In the genomic region with DNA sequence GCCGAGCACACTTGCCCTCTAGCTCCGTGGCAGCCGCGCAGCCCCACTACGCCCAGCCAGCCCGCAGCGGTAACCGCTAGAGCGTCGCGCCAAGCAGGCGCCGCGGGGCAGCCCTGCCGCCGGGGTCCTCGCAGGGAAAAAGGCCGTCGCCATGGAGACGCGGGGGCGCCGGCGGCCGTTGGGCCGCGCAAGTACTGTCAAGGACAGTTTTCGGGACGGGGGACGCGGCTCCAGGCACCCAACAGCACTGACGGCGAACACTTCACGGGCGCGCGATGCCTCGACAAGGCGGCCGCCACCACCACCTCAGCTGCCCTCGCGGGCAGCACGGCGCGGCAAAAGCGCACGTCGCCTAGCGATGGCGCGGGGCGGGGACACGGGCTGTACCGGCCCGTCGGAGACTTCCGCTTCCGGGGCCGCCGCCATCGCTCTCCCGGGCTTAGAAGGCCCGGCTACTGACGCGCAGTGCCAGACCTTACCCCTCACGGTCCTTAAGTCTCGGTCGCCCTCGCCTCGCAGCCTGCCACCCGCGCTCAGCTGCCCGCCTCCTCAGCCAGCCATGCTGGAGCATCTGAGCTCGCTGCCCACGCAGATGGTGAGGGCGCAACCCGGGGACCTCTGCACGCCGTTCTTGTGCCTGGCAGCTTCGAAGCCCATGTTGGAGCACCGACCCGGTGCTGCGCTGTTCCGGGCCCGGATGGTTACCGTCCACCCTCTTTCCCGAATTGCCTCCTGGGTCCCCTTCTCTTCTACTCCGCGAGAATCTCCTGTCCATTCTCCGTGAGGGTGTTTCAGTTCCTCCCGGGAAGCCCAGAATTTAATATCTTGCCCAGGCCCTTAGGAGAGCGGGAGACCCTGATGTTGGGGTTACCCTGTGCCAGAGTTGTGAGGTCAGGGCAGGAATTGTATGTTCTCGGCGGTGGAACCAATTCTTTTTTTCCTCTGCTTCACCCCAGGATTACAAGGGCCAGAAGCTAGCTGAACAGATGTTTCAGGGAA, we compare ENCODE assay signal across 8 cellular contexts. TPM values are rescaled to one million over a fixed set of nuclear protein-coding genes. Genes with fewer than 3 reads are reported as not detected.
A peak's percentile ranks its signal among the peaks of the same experiment; 100 is the strongest.
DNase-seq lines count a peak whose midpoint lies in the region; ATAC-seq and TF ChIP-seq lines count a peak whose summit lies in the region.

A gene with protein sequence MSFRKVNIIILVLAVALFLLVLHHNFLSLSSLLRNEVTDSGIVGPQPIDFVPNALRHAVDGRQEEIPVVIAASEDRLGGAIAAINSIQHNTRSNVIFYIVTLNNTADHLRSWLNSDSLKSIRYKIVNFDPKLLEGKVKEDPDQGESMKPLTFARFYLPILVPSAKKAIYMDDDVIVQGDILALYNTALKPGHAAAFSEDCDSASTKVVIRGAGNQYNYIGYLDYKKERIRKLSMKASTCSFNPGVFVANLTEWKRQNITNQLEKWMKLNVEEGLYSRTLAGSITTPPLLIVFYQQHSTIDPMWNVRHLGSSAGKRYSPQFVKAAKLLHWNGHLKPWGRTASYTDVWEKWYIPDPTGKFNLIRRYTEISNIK (minus strand): TSS at position 104 of the 999 bp plus-strand sequence. CDS start 5,331 bp downstream, outside the sequence.
TSS of gene SPCS1 (plus strand) at position 419 of the 999 bp plus-strand sequence. CDS start at position 560, 141 bp downstream.

- no peaks in the 10 kb centered on the region for H3K36me3 ChIP-seq in CD8-positive, alpha-beta T cell (ENCODE audit: insufficient read depth, low read length)

- peak; percentile 71 to 92 (median 84) for DNase-seq in CD8-positive, alpha-beta T cell
- DNase-seq in HK-2 (ENCODE audit: unreplicated experiment) (peak; percentile 74), NOMO-1 (lab: John Stamatoyannopoulos, UW; ENCODE audit: unreplicated experiment in 2 of 2) (peak; percentile 78 to 93), midbrain (lab: John Stamatoyannopoulos, UW) (peak; percentile 90)
- DNase-seq in activated CD8-positive, alpha-beta memory T cell treated with anti-CD3 and anti-CD28 coated beads, Interleukin-2, amount 50 U/mL, for 1 hour (ENCODE audit: extremely low read depth), result peak; percentile 57
- DNase-seq in stimulated activated CD8-positive, alpha-beta memory T cell treated with anti-CD3 and anti-CD28 coated beads, Interleukin-2, amount 100 ng/mL, for 1 hour (ENCODE audit: low read depth in 2 of 2), result peak; percentile 72 to 73

- peaks cover 38% of the 10 kb centered on the region for H3K4me1 Mint-ChIP-seq in CD8-positive, alpha-beta T cell (ENCODE audit: low read depth)

- H3K9me3 Mint-ChIP-seq in CD8-positive, alpha-beta T cell, result no peaks in the 10 kb centered on the region

- peaks cover 33% of the 10 kb centered on the region for H3K4me1 ChIP-seq in CD8-positive, alpha-beta T cell (ENCODE audit: insufficient read depth, low read length)

- H3K36me3 Mint-ChIP-seq in CD8-positive, alpha-beta T cell, result peaks cover 28% of the 10 kb centered on the region

- H3K27ac ChIP-seq in CD8-positive, alpha-beta T cell (ENCODE audit: low read depth, low read length), result peak within 1 kb of the TSS; percentile 73

- H3K27ac Mint-ChIP-seq in CD8-positive, alpha-beta T cell, result peak within 1 kb of the TSS; percentile 96

- TF ChIP-seq CTCF in CD8-positive, alpha-beta T cell (IDR thresholded peaks at IDR 0.05), result no peak

- in situ Hi-C loops in endometrial microvascular endothelial cells (cut with HindIII; ENCODE audit: inconsistent ontology term, low pct_unique_long_range_greater_than_20kb, low sequenced_read_pairs), result no loop called here

- H3K9me3 ChIP-seq in CD8-positive, alpha-beta T cell (ENCODE audit: low read length), result no peaks in the 10 kb centered on the region

- POLR2A ChIA-PET in CD8-positive, alpha-beta T cell (lab: Charles Lee), result interaction anchor here (0.7 to 4.6 kb wide), 11 partner anchors 11 to 110 kb away, joined by 3 to 16 read pairs (median 4); partner anchors contain the start of genes GNL3 and NEK4

- H3K4me3 Mint-ChIP-seq in CD8-positive, alpha-beta T cell, result peak within 1 kb of the TSS; percentile 94

- H3K4me3 ChIP-seq in CD8-positive, alpha-beta T cell (ENCODE audit: low read depth, low read length), result peak within 1 kb of the TSS; percentile 92

- no peaks in the 10 kb centered on the region for H3K27me3 ChIP-seq in CD8-positive, alpha-beta T cell (ENCODE audit: insufficient read depth, low read length)

- H3K27me3 Mint-ChIP-seq in CD8-positive, alpha-beta T cell (ENCODE audit: low read depth), result no peaks in the 10 kb centered on the region

- ATAC-seq in CD8-positive, alpha-beta T cell, result peak; percentile 89
- ATAC-seq in GM19455 (IDR thresholded peaks at IDR 0.05; ENCODE audit: unreplicated experiment), result peak; percentile 75

- CTCF ChIA-PET in CD8-positive, alpha-beta T cell (lab: Charles Lee), result interaction anchor here (1.6 kb wide), 2 partner anchors 15 to 36 kb away, joined by 4 read pairs; no protein-coding TSS in a partner anchor

- intact Hi-C loops in CD8-positive, alpha-beta T cell (cut with DNase I, micrococcal nuclease), result loop anchor here (1.0 to 10.0 kb wide), 9 partner anchors 20 to 341 kb away; partner anchors contain the start of genes GNL3 (in 2 of the 2), NEK4 (in 2 of the 2), STIMATE (in 2 of the 2) and UQCC5 (in 2 of the 2)

RNA-seq across cellular contexts. Expression of the first gene that starts in this region (rescaled TPM):
- total RNA-seq in CD8-positive, alpha-beta T cell, result 10 to 100 TPM in 1 of 2 experiments, 1 to 10 TPM in 1; 9.3 to 11.3 TPM
- total RNA-seq in endometrial microvascular endothelial cells (ENCODE audit: inconsistent ontology term), result 74.8 TPM

RNA-seq across cellular contexts. Expression of gene SPCS1, which starts in this region (rescaled TPM):
- total RNA-seq in CD8-positive, alpha-beta T cell, result 10 to 100 TPM; 58.5 to 59.6 TPM
- total RNA-seq in endometrial microvascular endothelial cells (ENCODE audit: inconsistent ontology term), result 115 TPM

Comparison
In these comparisons a context has a peak if more than half of its experiments do, and no peak if none do; other contexts are left out.
1. Peak in every context shown above with its lines: DNase-seq, ATAC-seq, H3K4me3 ChIP-seq and H3K27ac ChIP-seq.